ENCODE assay signal across 1 cellular context in the genomic region with DNA sequence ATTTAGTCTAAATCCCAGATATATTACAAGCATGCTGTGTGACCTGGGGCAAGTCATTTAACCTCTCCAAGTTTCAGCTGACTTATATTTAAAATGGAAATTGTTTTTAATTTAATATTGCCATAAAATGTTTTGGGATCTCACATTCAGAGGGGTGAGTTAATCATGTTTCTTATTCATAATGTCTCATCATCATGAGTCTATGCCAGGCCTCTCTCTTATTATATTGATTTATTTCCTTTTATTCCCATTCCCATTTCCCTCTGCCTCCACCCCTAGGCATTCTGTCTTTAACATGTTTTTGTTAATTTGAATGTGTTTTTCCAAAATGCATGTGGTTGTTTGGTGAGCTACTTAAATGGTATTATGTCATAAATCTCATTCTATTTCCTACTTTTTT.
TF ChIP-seq lines count a peak whose summit lies in the region.

No MANE protein-coding gene starts in this region.

TF ChIP-seq in IMR-90, 13 proteins besides CTCF, POLR2A, EP300 and RAD21 (continued from another document):
- TF ChIP-seq, protein P1, sequence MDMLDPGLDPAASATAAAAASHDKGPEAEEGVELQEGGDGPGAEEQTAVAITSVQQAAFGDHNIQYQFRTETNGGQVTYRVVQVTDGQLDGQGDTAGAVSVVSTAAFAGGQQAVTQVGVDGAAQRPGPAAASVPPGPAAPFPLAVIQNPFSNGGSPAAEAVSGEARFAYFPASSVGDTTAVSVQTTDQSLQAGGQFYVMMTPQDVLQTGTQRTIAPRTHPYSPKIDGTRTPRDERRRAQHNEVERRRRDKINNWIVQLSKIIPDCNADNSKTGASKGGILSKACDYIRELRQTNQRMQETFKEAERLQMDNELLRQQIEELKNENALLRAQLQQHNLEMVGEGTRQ (IDR thresholded peaks at IDR 0.05; ENCODE audit: low read depth, low read length) = no peak
- no peak for TF ChIP-seq CEBPB (IDR thresholded peaks at IDR 0.05; ENCODE audit: low read depth, low read length)
- no peak for TF ChIP-seq RFX5 (IDR thresholded peaks at IDR 0.05; ENCODE audit: low read depth, low read length)
- no peak for TF ChIP-seq NFE2L2 (IDR thresholded peaks at IDR 0.05; ENCODE audit: low read depth, low read length)
